In the genomic region with DNA sequence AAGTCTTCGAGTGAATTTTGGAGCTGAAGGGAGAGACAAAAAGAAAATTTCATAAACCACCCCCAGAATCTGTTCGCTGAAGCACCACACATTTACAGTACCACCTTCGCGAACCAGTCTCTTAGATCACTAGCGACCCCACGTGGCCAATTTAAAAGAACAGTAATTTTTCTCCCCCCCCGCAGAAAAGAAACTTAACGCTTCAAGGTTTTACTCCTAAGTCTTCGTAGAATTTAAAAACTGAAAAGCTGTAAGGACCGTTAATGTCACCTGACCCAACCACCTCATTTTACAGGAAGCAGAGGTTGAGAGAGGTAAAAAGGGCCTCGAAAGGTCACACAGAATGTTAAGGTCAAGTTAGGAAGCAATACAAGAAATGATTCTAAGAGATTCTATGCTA, we compare ENCODE assay signal across 8 cellular contexts.
DNase-seq lines count a peak whose midpoint lies in the region; TF ChIP-seq lines count a peak whose summit lies in the region.

No MANE protein-coding gene starts in this region.

- H3K23ac ChIP-seq in neuronal stem cell (ENCODE audit: low read depth, low read length, poor library complexity) = no peak overlapping the region

- H4K91ac ChIP-seq in neuronal stem cell (ENCODE audit: low read depth, low read length, poor library complexity) = no peak overlapping the region

- H3K4me3 ChIP-seq in NB4 (ENCODE audit: low read depth, low read length) = no peak overlapping the region
- no peak overlapping the region for H3K4me3 ChIP-seq in epithelial cell of proximal tubule (ENCODE audit: low read depth, low read length)
- H3K4me3 ChIP-seq in neuronal stem cell (ENCODE audit: low read length in 2 of 2) = no peak overlapping the region
- H3K4me3 ChIP-seq in uterus = no peak overlapping the region

- no peak overlapping the region for H2BK120ac ChIP-seq in neuronal stem cell (ENCODE audit: low read depth, low read length)

- no peaks in the 10 kb centered on the region for H3K36me3 ChIP-seq in neuronal stem cell (replicated peaks in 1 of 2; ENCODE audit: control insufficient read depth in 2 of 2, insufficient read depth in 2 of 2, low read length in 2 of 2)
- H3K36me3 ChIP-seq in uterus = no peaks in the 10 kb centered on the region

- H2BK5ac ChIP-seq in neuronal stem cell (ENCODE audit: low read length) = no peak overlapping the region

- no peaks in the 10 kb centered on the region for H3K79me1 ChIP-seq in neuronal stem cell (ENCODE audit: low read depth, low read length)

- no peak overlapping the region for H3K4me2 ChIP-seq in neuronal stem cell (ENCODE audit: insufficient read depth, low read length, poor library complexity, severe bottlenecking)

- H2AK5ac ChIP-seq in neuronal stem cell (ENCODE audit: low read depth, low read length) = no peak overlapping the region

- no peak overlapping the region for H2BK15ac ChIP-seq in neuronal stem cell (ENCODE audit: low read length)

- no peak overlapping the region for H3K9ac ChIP-seq in neuronal stem cell (ENCODE audit: low read depth, low read length, poor library complexity)

- DNase-seq in NCI-H2227 (lab: John Stamatoyannopoulos, UW; ENCODE audit: unreplicated experiment) (peak; percentile 3), NCI-H2227 treated with DMSO at 0.1 percent for 48 hours (lab: John Stamatoyannopoulos, UW) (no peak), NB4 (ENCODE audit: low read depth) (peak; percentile 68), epithelial cell of proximal tubule (ENCODE audit: low read depth) (no peak), neuronal stem cell (ENCODE audit: low spot score) (peak; percentile 38), uterus (peak; percentile 60 to 68), UCSD-AML1 (lab: John Stamatoyannopoulos, UW; ENCODE audit: unreplicated experiment) (no peak)
- peak; percentile 18 to 28 for DNase-seq in activated CD8-positive, alpha-beta memory T cell treated with anti-CD3 and anti-CD28 coated beads for 4 hours (ENCODE audit: low read depth in 2 of 2)

- TF ChIP-seq CTCF in NB4 (IDR thresholded peaks at IDR 0.05; ENCODE audit: low read depth, low read length) (peak; percentile 75), epithelial cell of proximal tubule (conservative IDR thresholded peaks at IDR 0.05; ENCODE audit: low read depth, low read length) (peak; percentile 75), uterus (IDR thresholded peaks at IDR 0.05) (peak; percentile 69 to 84 (median 78))

- H3K27ac ChIP-seq in neuronal stem cell (replicated peaks; ENCODE audit: low read length) = no peak overlapping the region
- H3K27ac ChIP-seq in uterus = peak overlapping the region; percentile 35 to 76

- no peaks in the 10 kb centered on the region for H3K27me3 ChIP-seq in neuronal stem cell (ENCODE audit: control insufficient read depth in 3 of 3, insufficient read depth in 3 of 3, low read depth in 1 of 3, low read length in 3 of 3)
- H3K27me3 ChIP-seq in uterus = no peaks in the 10 kb centered on the region

- H3K14ac ChIP-seq in neuronal stem cell (ENCODE audit: low read length) = no peak overlapping the region

- no peak overlapping the region for H2AFZ ChIP-seq in neuronal stem cell (ENCODE audit: low read length)

- intact Hi-C loops in uterus (cut with DNase I; ENCODE audit: low total_unique reads) = loop anchor here (10.0 kb wide), 1 partner anchor 810 kb away; no protein-coding TSS in a partner anchor

- H3K4ac ChIP-seq in neuronal stem cell (ENCODE audit: low read length) = no peak overlapping the region

- H2BK12ac ChIP-seq in neuronal stem cell (ENCODE audit: low read length) = no peak overlapping the region

- H3K4me1 ChIP-seq in neuronal stem cell (ENCODE audit: control insufficient read depth in 2 of 2, insufficient read depth in 1 of 2, low read depth in 1 of 2, low read length in 2 of 2) = peaks cover 0 to 2% of the 10 kb centered on the region in 2 donors
- H3K4me1 ChIP-seq in uterus = no peaks in the 10 kb centered on the region

- TF ChIP-seq POLR2A in NB4 (IDR thresholded peaks at IDR 0.05; ENCODE audit: extremely low read depth, insufficient read length) (no peak), uterus (IDR thresholded peaks at IDR 0.05) (no peak)

- peaks cover 1 to 3% of the 10 kb centered on the region in 2 donors for H3K9me3 ChIP-seq in neuronal stem cell (replicated peaks in 1 of 2; ENCODE audit: control insufficient read depth in 2 of 2, insufficient read depth in 1 of 2, low read depth in 1 of 2, low read length in 2 of 2)
- H3K9me3 ChIP-seq in uterus = no peaks in the 10 kb centered on the region

- H3K18ac ChIP-seq in neuronal stem cell (ENCODE audit: low read length) = no peak overlapping the region

- H4K8ac ChIP-seq in neuronal stem cell (ENCODE audit: low read depth, low read length) = no peak overlapping the region

- WGBS in neuronal stem cell (ENCODE audit: extremely low coverage in 2 of 2, insufficient read length in 2 of 2, insufficient replicate concordance in 1 of 2), 2 donors = no CpG with 5 or more reads among the region's 11 CpGs

Comparison
In these comparisons a context has a peak if more than half of its experiments do, and no peak if none do; other contexts are left out.
1. DNase-seq: peak in NCI-H2227 (single experiment), NB4 (single experiment), activated CD8-positive, alpha-beta memory T cell treated with anti-CD3 and anti-CD28 coated beads for 4 hours (2 of 2), neuronal stem cell (single experiment) and uterus (2 of 2); none in NCI-H2227 treated with DMSO at 0.1 percent for 48 hours (single experiment), epithelial cell of proximal tubule (single experiment) and UCSD-AML1 (single experiment).
2. Peak in every context shown above with its lines, with median percentiles within 50 percentile points of each other: CTCF ChIP-seq.